8 cellular contexts compared by ENCODE assay signal in genomic region chr5:180816608-180817534, GRCh38. TPM values are rescaled to one million over a fixed set of nuclear protein-coding genes. Genes with fewer than 3 reads are reported as not detected.
A peak's percentile ranks its signal among the peaks of the same experiment; 100 is the strongest.
DNase-seq lines count a peak whose midpoint lies in the region; ATAC-seq and TF ChIP-seq lines count a peak whose summit lies in the region.

No MANE protein-coding gene starts in this region.

- peak overlapping the region; percentile 19 for H2AFZ ChIP-seq in Loucy (ENCODE audit: low read length)

- no peaks in the 10 kb centered on the region for H3K36me3 ChIP-seq in Loucy (ENCODE audit: insufficient read depth, low read length)
- no peaks in the 10 kb centered on the region for H3K36me3 ChIP-seq in brain microvascular endothelial cell (replicated peaks)

- peak overlapping the region; percentile 71 to 93 (median 86) for H3K27ac Mint-ChIP-seq in naive thymus-derived CD8-positive, alpha-beta T cell

- no peaks in the 10 kb centered on the region for H4K20me1 ChIP-seq in Loucy (ENCODE audit: insufficient read depth, low read length, poor library complexity, severe bottlenecking)

- ATAC-seq in naive thymus-derived CD8-positive, alpha-beta T cell: peak; percentile 76 to 89
- no peak for ATAC-seq in GM21786 (IDR thresholded peaks at IDR 0.05; ENCODE audit: unreplicated experiment)

- H3K27ac ChIP-seq in brain microvascular endothelial cell: no peak overlapping the region

- TF ChIP-seq CTCF in Loucy (conservative IDR thresholded peaks at IDR 0.05; ENCODE audit: low read length) (no peak), brain microvascular endothelial cell (IDR thresholded peaks at IDR 0.05; ENCODE audit: low read depth, low read length, missing control alignments) (peak; percentile 11)

- no peaks in the 10 kb centered on the region for H3K9me3 Mint-ChIP-seq in naive thymus-derived CD8-positive, alpha-beta T cell

- peak overlapping the region; percentile 36 for H3K9ac ChIP-seq in Loucy (ENCODE audit: low read depth, low read length, poor library complexity, severe bottlenecking)

- peaks cover 30 to 73% (median 45%) of the 10 kb centered on the region in 4 donors for H3K4me1 Mint-ChIP-seq in naive thymus-derived CD8-positive, alpha-beta T cell

- in situ Hi-C loops in G401 (cut with HindIII; ENCODE audit: low sequenced_read_pairs): no loop called here
- in situ Hi-C loops in brain microvascular endothelial cell (cut with HindIII; ENCODE audit: low pct_ligation_motif_present, low sequenced_read_pairs): no loop called here

- H3K27me3 ChIP-seq in Loucy (ENCODE audit: insufficient read depth, low read length, poor library complexity, severe bottlenecking): no peaks in the 10 kb centered on the region
- H3K27me3 ChIP-seq in brain microvascular endothelial cell (replicated peaks): no peaks in the 10 kb centered on the region

- H3K36me3 Mint-ChIP-seq in naive thymus-derived CD8-positive, alpha-beta T cell: no peaks in the 10 kb centered on the region

- H3F3A ChIP-seq in Loucy (ENCODE audit: low read depth): no peaks in the 10 kb centered on the region

- POLR2A ChIA-PET in naive thymus-derived CD8-positive, alpha-beta T cell (lab: Charles Lee): interaction anchor here (1.0 to 21.8 kb wide), 8 partner anchors 9 to 43 kb away, joined by 3 to 642 read pairs (median 7); partner anchors contain the start of gene MGAT1

- peak; percentile 58 for DNase-seq in G401 (ENCODE audit: low spot score)
- peak; percentile 27 for DNase-seq in brain microvascular endothelial cell
- DNase-seq in naive thymus-derived CD8-positive, alpha-beta T cell: peak in 4 of 10 donors; percentile 20 to 41 (median 26)
- DNase-seq in pons (ENCODE audit: low spot score): no peak
- no peak for DNase-seq in LoVo (ENCODE audit: low spot score)
- DNase-seq in AML-193 (lab: John Stamatoyannopoulos, UW): no peak

- no peaks in the 10 kb centered on the region for H3K9me2 ChIP-seq in Loucy (replicated peaks; ENCODE audit: low read depth, low read length)

- no peaks in the 10 kb centered on the region for H3K9me3 ChIP-seq in Loucy (ENCODE audit: insufficient read depth, low read depth, low read length)

- peaks cover 11% of the 10 kb centered on the region for H3K4me1 ChIP-seq in Loucy (ENCODE audit: insufficient read depth, low read length, poor library complexity, severe bottlenecking)

- peak overlapping the region; percentile 40 for H3K4me3 ChIP-seq in Loucy (ENCODE audit: low read length, poor library complexity, severe bottlenecking)
- H3K4me3 ChIP-seq in brain microvascular endothelial cell (ENCODE audit: low read depth, low read length): no peak overlapping the region

- H3K4me2 ChIP-seq in Loucy (ENCODE audit: low read depth, low read length, poor library complexity, severe bottlenecking): peak overlapping the region; percentile 64

- peak overlapping the region; percentile 30 to 88 (median 76) for H3K4me3 Mint-ChIP-seq in naive thymus-derived CD8-positive, alpha-beta T cell

- no peaks in the 10 kb centered on the region for H3K27me3 Mint-ChIP-seq in naive thymus-derived CD8-positive, alpha-beta T cell

- peaks cover 2% of the 10 kb centered on the region; the same call in 1 of the 2 replicates for H3K79me2 ChIP-seq in Loucy (ENCODE audit: insufficient read depth, low read length)

RNA-seq across cellular contexts. Expression of gene MGAT1, which starts 14.3 kb away (rescaled TPM):
- 207 and 258 TPM in 2 replicates for total RNA-seq in G401 (2014; rRNA removed; shearing (Covaris generic))
- 100 to 1,000 TPM; 195 to 205 TPM for total RNA-seq in naive thymus-derived CD8-positive, alpha-beta T cell
- polyA plus RNA-seq in naive thymus-derived CD8-positive, alpha-beta T cell: 100 to 1,000 TPM; 108 to 149 (median 111) TPM

RNA-seq across cellular contexts. Expression of gene ZFP62, which starts 44.2 kb away (rescaled TPM):
- total RNA-seq in G401 (2014; rRNA removed; shearing (Covaris generic)): 33.0 and 37.9 TPM in 2 replicates
- total RNA-seq in naive thymus-derived CD8-positive, alpha-beta T cell: 10 to 100 TPM; 66.5 to 74.4 TPM
- 10 to 100 TPM; 20.0 to 26.0 (median 25.7) TPM for polyA plus RNA-seq in naive thymus-derived CD8-positive, alpha-beta T cell

Comparison
In these comparisons a context has a peak if more than half of its experiments do, and no peak if none do; other contexts are left out.
1. DNase-seq: peak in G401 (single experiment) and brain microvascular endothelial cell (single experiment); none in pons (single experiment), LoVo (single experiment) and AML-193 (0 of 2).